9 cellular contexts compared by ENCODE assay signal in the genomic region with DNA sequence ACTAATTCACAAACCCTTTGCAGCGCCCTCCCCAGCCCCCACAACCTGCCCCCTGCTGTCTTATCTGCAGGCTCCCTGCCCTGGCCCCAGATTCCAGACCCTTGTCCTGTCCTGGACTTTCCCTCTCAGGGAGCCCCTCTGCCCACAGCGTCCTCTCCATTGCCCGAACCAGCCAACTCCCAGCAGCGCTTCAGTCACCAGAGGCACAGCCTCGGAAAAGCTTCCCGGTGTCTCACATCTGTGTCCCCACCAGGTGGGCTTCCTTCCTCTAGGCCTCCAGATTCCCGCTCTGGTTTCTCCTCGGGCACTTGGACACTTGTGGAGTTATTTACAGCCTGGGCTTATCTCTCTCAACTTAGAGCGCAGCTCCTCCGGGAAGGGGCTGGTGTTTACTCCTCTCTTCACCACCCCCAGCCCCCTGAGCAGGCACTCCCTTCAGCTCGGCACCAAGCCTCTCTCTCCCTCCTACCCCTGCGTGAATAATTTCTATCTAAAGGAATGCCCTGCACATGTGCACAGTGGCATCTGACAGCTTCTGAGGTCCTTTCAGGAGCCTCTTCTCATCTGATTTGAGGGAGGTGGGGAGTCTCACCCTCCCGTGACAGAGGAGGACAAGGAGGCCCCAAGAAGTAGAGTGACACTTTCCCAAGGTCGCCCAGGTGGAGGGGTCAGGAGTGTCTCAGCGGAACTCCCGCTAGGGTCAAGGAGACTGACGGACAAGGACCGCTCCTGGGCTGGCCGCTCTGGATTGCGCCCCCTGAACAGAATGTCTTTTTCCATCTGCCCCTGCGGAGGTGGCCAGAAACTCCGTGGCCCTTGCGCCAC. TPM values are rescaled to one million over a fixed set of nuclear protein-coding genes. Genes with fewer than 3 reads are reported as not detected.
DNase-seq lines count a peak whose midpoint lies in the region; ATAC-seq and TF ChIP-seq lines count a peak whose summit lies in the region.
"Had no signal": no experiment of that assay in that cellular context is flagged by ENCODE, and none has a peak within 500 bp of the region (broad histone marks: within the 10 kb centered on the region; RNA-seq: fewer than 3 reads in every experiment).

No MANE protein-coding gene starts in this region.

- H3K27me3 ChIP-seq in rectal smooth muscle tissue (ENCODE audit: control insufficient read depth, insufficient read depth, low read length), result peaks cover 6% of the 10 kb centered on the region

- H3K9me3 Mint-ChIP-seq in T-cell (no peaks in the 10 kb centered on the region), glutamatergic neuron (ENCODE audit: unreplicated experiment) (no peaks in the 10 kb centered on the region)

- no peak overlapping the region for H3K27ac Mint-ChIP-seq in T-cell
- no peak overlapping the region for H3K27ac Mint-ChIP-seq in glutamatergic neuron (ENCODE audit: unreplicated experiment)

- H3K27ac ChIP-seq in rectal smooth muscle tissue (ENCODE audit: low read depth, low read length), result no peak overlapping the region
- H3K27ac ChIP-seq: HL-60 had no signal

- DNase-seq in ELF-1 (ENCODE audit: low read depth, low spot score) (peak; percentile 81), T-cell (no peak), glutamatergic neuron (no peak), COLO668 (lab: John Stamatoyannopoulos, UW; ENCODE audit: unreplicated experiment) (no peak), DMS 273 (lab: John Stamatoyannopoulos, UW; ENCODE audit: unreplicated experiment) (no peak)

- no peak overlapping the region for H3K9ac ChIP-seq in rectal smooth muscle tissue (ENCODE audit: low read length)

- peaks cover 8% of the 10 kb centered on the region for H3K4me1 ChIP-seq in rectal smooth muscle tissue (ENCODE audit: control insufficient read depth, insufficient read depth, low read length)

- POLR2A ChIA-PET in T-cell (lab: Charles Lee), result no interaction called here

- H3K4me3 Mint-ChIP-seq in T-cell (peak overlapping the region; percentile 55 to 81 (median 62)), glutamatergic neuron (ENCODE audit: unreplicated experiment) (peak overlapping the region; percentile 71)

- no peak for ATAC-seq in T-cell (replicated peaks in 1 of 4)
- no peak for ATAC-seq in GM18505 (IDR thresholded peaks at IDR 0.05; ENCODE audit: unreplicated experiment)
- no peak for ATAC-seq in GM19455 (IDR thresholded peaks at IDR 0.05; ENCODE audit: unreplicated experiment)

- TF ChIP-seq CTCF in glutamatergic neuron (IDR thresholded peaks at IDR 0.05; ENCODE audit: partially characterized antibody, unreplicated experiment), result no peak

- peak overlapping the region; percentile 42 for H3K4me3 ChIP-seq in rectal smooth muscle tissue (ENCODE audit: low read length)

- TF ChIP-seq POLR2A in GM18505 (IDR thresholded peaks at IDR 0.05; ENCODE audit: borderline replicate concordance, extremely low read depth, insufficient read depth, insufficient read length), result no peak

- H3K36me3 Mint-ChIP-seq in T-cell, result no peaks in the 10 kb centered on the region
- H3K36me3 Mint-ChIP-seq in glutamatergic neuron (ENCODE audit: unreplicated experiment), result no peaks in the 10 kb centered on the region

- CTCF ChIA-PET in T-cell (lab: Charles Lee), result interaction anchor here in 1 of 2 donors (1.1 kb wide), 1 partner anchor 308 kb away, joined by 3 read pairs; no protein-coding TSS in a partner anchor

- H3K4me1 Mint-ChIP-seq in T-cell (peaks cover 17 to 19% (median 17%) of the 10 kb centered on the region in 3 donors), glutamatergic neuron (ENCODE audit: low read depth, unreplicated experiment) (no peaks in the 10 kb centered on the region)

- no peaks in the 10 kb centered on the region for H3K36me3 ChIP-seq in rectal smooth muscle tissue (ENCODE audit: control insufficient read depth, insufficient read depth, low read length)

- H3K27me3 Mint-ChIP-seq in T-cell, result peaks cover 31 to 40% of the 10 kb centered on the region in 2 donors
- H3K27me3 Mint-ChIP-seq in glutamatergic neuron (ENCODE audit: unreplicated experiment), result peaks cover 10% of the 10 kb centered on the region

RNA-seq across cellular contexts. Expression of gene WNT11, which starts 0.8 kb away (rescaled TPM):
- total RNA-seq in T-cell, result 1 to 10 TPM in 1 of 5 donors, under 1 TPM in 3, not detected in 1; 0.47 to 1.3 (median 0.89) TPM
- 0.37 TPM for total RNA-seq in glutamatergic neuron (ENCODE audit: unreplicated experiment)
